9 cellular contexts compared by ENCODE assay signal in the genomic region with DNA sequence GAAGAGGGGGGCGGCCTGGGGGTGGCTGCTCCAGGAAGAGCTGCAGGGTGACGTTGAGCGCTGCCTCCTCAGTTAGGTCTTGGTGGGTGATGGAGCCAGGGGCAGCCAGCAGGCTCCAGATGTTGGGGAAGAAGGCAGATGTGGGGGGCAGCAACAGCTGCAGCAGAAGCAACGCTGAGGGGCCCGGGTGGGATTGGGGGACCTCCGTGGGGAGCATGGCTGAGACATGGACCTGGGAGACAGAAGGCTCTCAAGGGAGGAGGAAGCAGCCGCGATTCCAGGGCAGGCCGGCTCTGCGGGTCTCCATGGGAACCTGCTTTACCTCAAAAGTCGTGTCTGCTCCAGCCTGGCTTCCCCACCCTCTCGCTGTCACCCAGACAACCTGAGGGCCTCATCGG. TPM values are rescaled to one million over a fixed set of nuclear protein-coding genes. Genes with fewer than 3 reads are reported as not detected.
DNase-seq lines count a peak whose midpoint lies in the region; ATAC-seq, FAIRE-seq and TF ChIP-seq lines count a peak whose summit lies in the region.
"Had no signal": no experiment of that assay in that cellular context is flagged by ENCODE, and none has a peak within 500 bp of the region (broad histone marks: within the 10 kb centered on the region; RNA-seq: fewer than 3 reads in every experiment).

No MANE protein-coding gene starts in this region.

- H2AFZ ChIP-seq in GM12878 (ENCODE audit: control insufficient read depth, low read depth, low read length), result no peak overlapping the region; the same call in 1 of the 2 replicates

- H3K9me3 ChIP-seq in CD4-positive, alpha-beta T cell (ENCODE audit: control insufficient read depth, low read length), result no peaks in the 10 kb centered on the region
- no peaks in the 10 kb centered on the region for H3K9me3 ChIP-seq in GM12878 (replicated peaks; ENCODE audit: control insufficient read depth, insufficient read depth, low read length)
- H3K9me3 ChIP-seq in muscle layer of duodenum (ENCODE audit: control insufficient read depth in 1 of 2, low read length in 2 of 2), result no peaks in the 10 kb centered on the region

- no peaks in the 10 kb centered on the region for H3K9me3 Mint-ChIP-seq in CD4-positive, alpha-beta T cell

- H3K27ac ChIP-seq in CD4-positive, alpha-beta T cell (ENCODE audit: low read depth, low read length), result no peak overlapping the region
- H3K27ac ChIP-seq in GM12878 (ENCODE audit: control insufficient read depth, insufficient read depth), result peak overlapping the region; percentile 37; the same call in 1 of the 2 replicates
- peak overlapping the region; percentile 14 for H3K27ac ChIP-seq in muscle layer of duodenum (ENCODE audit: low read length)

- TF ChIP-seq POLR2A in GM12878 (IDR thresholded peaks at IDR 0.05; ENCODE audit: low read depth, low read length), result no peak

- RAD21 ChIA-PET in GM12878 (lab: Charles Lee; ENCODE audit: unreplicated experiment), result interaction anchor here (1.0 to 2.1 kb wide), 3 partner anchors 19 to 54 kb away, joined by 3 to 8 read pairs (median 7); a partner anchor contains a TSS

- SMC1A ChIA-PET in GM12878 (lab: Charles Lee; ENCODE audit: uncharacterized antibody, unreplicated experiment), result no interaction called here

- 26% methylated on average over 9 of the region's 13 CpGs for WGBS in GM12878 (ENCODE audit: insufficient coverage, insufficient replicate concordance, low lambda C conversion rate, missing lambda C conversion rate)

- no peak for DNase-seq in CD4-positive, alpha-beta T cell
- no peak for DNase-seq in GM12878 (ENCODE audit: low read depth, low spot score)
- DNase-seq in GM10248 (ENCODE audit: extremely low spot score), result no peak

- H3K4me3 Mint-ChIP-seq in CD4-positive, alpha-beta T cell, result no peak overlapping the region

- no peak overlapping the region for H3K4me3 ChIP-seq in GM12878
- peak overlapping the region in 1 of 2 donors; percentile 8 for H3K4me3 ChIP-seq in muscle layer of duodenum (ENCODE audit: low read depth in 1 of 2, low read length in 2 of 2)

- BruUV-seq in GM12878 (replicated peaks; lab: Mats Ljungman, UMichigan), result no TSS peak

- POLR2A ChIA-PET in CD4-positive, alpha-beta T cell (lab: Charles Lee), result no interaction called here
- POLR2A ChIA-PET in GM12878 (lab: Charles Lee), result interaction anchor here (1.2 to 2.0 kb wide), 4 partner anchors 10 to 38 kb away, joined by 4 to 9 read pairs (median 6); no protein-coding TSS in a partner anchor
- POLR2A ChIA-PET in GM10248 (lab: Yijun Ruan, JAX), result no interaction called here

- no peaks in the 10 kb centered on the region for H3K27me3 ChIP-seq in CD4-positive, alpha-beta T cell (ENCODE audit: control insufficient read depth, insufficient read depth, low read length)
- no peaks in the 10 kb centered on the region for H3K27me3 ChIP-seq in GM12878 (replicated peaks in 1 of 2; ENCODE audit: control insufficient read depth in 2 of 2, insufficient read depth in 2 of 2, low read length in 1 of 2)
- no peaks in the 10 kb centered on the region for H3K27me3 ChIP-seq in muscle layer of duodenum (ENCODE audit: low read depth, low read length)

- H4K20me1 ChIP-seq in GM12878 (ENCODE audit: control insufficient read depth, insufficient read depth), result no peaks in the 10 kb centered on the region

- H3K36me3 Mint-ChIP-seq in CD4-positive, alpha-beta T cell (ENCODE audit: low read depth), result peaks cover 20% of the 10 kb centered on the region

- peak overlapping the region; percentile 62 for H3K4me2 ChIP-seq in GM12878 (ENCODE audit: control insufficient read depth, insufficient read depth)

- peaks cover 32% of the 10 kb centered on the region for H3K4me1 Mint-ChIP-seq in CD4-positive, alpha-beta T cell (ENCODE audit: low read depth)

- TF ChIP-seq RAD21 in GM12878 (IDR thresholded peaks at IDR 0.05; ENCODE audit: insufficient read depth, low read depth, low read length), result no peak

- peak; percentile 16 for ATAC-seq in CD4-positive, alpha-beta T cell (ENCODE audit: poor library complexity)
- ATAC-seq in HG03460 (IDR thresholded peaks at IDR 0.05; ENCODE audit: unreplicated experiment) (peak; percentile 12), GM12878 (peak; percentile 50), HG03159 (IDR thresholded peaks at IDR 0.05; ENCODE audit: unreplicated experiment) (no peak), HG02885 (IDR thresholded peaks at IDR 0.05; ENCODE audit: poor library complexity, unreplicated experiment) (no peak), HG02884 (IDR thresholded peaks at IDR 0.05; ENCODE audit: unreplicated experiment) (no peak)

- H3K36me3 ChIP-seq in GM12878 (ENCODE audit: control insufficient read depth in 2 of 2, insufficient read depth in 2 of 2, low read length in 1 of 2), result peaks cover 0 to 29% of the 10 kb centered on the region in 2 experiments; a peak in 3 of 4 replicates
- H3K36me3 ChIP-seq in muscle layer of duodenum (ENCODE audit: control insufficient read depth in 1 of 2, insufficient read depth in 2 of 2, low read length in 2 of 2), result peaks cover 11 to 33% of the 10 kb centered on the region in 2 donors

- no peak for TF ChIP-seq CTCF in CD4-positive, alpha-beta T cell (IDR thresholded peaks at IDR 0.05)
- TF ChIP-seq CTCF in GM12878 (IDR thresholded peaks at IDR 0.05 in 2 of 3, conservative IDR thresholded peaks at IDR 0.05 in 1 of 3; ENCODE audit: control insufficient read depth in 2 of 3, extremely low read depth in 1 of 3, insufficient read depth in 1 of 3, low read depth in 3 of 3, low read length in 3 of 3) (no peak), GM10248 (IDR thresholded peaks at IDR 0.05; ENCODE audit: control extremely low read depth, extremely low read depth, low read depth, missing control alignments) (no peak)

- H3K27me3 Mint-ChIP-seq in CD4-positive, alpha-beta T cell, result no peaks in the 10 kb centered on the region

- intact Hi-C loops in CD4-positive, alpha-beta T cell (cut with DNase I, micrococcal nuclease), result no loop called here
- intact Hi-C loops in GM12878 (cut with micrococcal nuclease; ENCODE audit: unreplicated experiment), result loop anchor here (10.0 kb wide), 1 partner anchor 48 kb away; a partner anchor contains a TSS

- CTCF ChIA-PET in CD4-positive, alpha-beta T cell (lab: Charles Lee), result interaction anchor here (0.6 to 2.5 kb wide), 3 partner anchors 9 to 20 kb away, joined by 3 to 6 read pairs (median 5); no protein-coding TSS in a partner anchor
- CTCF ChIA-PET in GM12878 (lab: Yijun Ruan, JAX), result interaction anchor here (1.9 to 9.2 kb wide), 2 partner anchors 12 to 42 kb away, joined by 6 to 208 read pairs; a partner anchor contains a TSS
- CTCF ChIA-PET in GM10248 (lab: Yijun Ruan, JAX), result interaction anchor here (1.1 kb wide), 1 partner anchor 15 kb away, joined by 3 read pairs; no protein-coding TSS in a partner anchor

- peaks cover 18% of the 10 kb centered on the region for H3K4me1 ChIP-seq in GM12878 (ENCODE audit: control insufficient read depth, insufficient read depth, low read length)
- peaks cover 0 to 12% of the 10 kb centered on the region in 2 donors for H3K4me1 ChIP-seq in muscle layer of duodenum (ENCODE audit: control insufficient read depth in 1 of 2, insufficient read depth in 2 of 2, low read length in 2 of 2)

- H3K27ac Mint-ChIP-seq in CD4-positive, alpha-beta T cell, result no peak overlapping the region

- TF ChIP-seq EP300 in GM12878 (IDR thresholded peaks at IDR 0.05; ENCODE audit: borderline replicate concordance in 1 of 2, control insufficient read depth in 1 of 2, low read depth in 2 of 2, low read length in 2 of 2), result no peak

- in situ Hi-C loops in GM12878 (cut with MboI), result no loop called here

- 0 out of 2 replicates have a peak overlapping the region, but pooled peaks have one; percentile 15 for H3K9ac ChIP-seq in GM12878 (ENCODE audit: control insufficient read depth, insufficient read depth, low read length)

- no peak for FAIRE-seq in GM12878 (lab: Jason Lieb, UNC)

- H3K79me2 ChIP-seq in GM12878 (ENCODE audit: control insufficient read depth, insufficient read depth, low read length), result no peaks in the 10 kb centered on the region

RNA-seq across cellular contexts. Expression of a gene that starts 0.6 kb away (rescaled TPM):
- total RNA-seq in CD4-positive, alpha-beta T cell, result 1 to 10 TPM; 1.7 TPM
- total RNA-seq in GM12878 (2013; cell fraction: nucleolus; rRNA removed), result 7.5 and 10.4 TPM in 2 replicates
- total RNA-seq in GM12878 (2014; rRNA removed), result 2.0 and 2.7 TPM in 2 replicates
- 0.94 and 1.2 TPM in 2 replicates for total RNA-seq in GM12878 (2014; rRNA removed; fragmentation: Illumina TruSeq; extraction: Trizol)
- total RNA-seq in GM12878 (2021), result 2.3 and 3.1 TPM in 2 replicates
- polyA plus RNA-seq in GM12878 (2011; ENCODE audit: low read depth), result 0.33 TPM
- polyA plus RNA-seq in GM12878 (2011; rRNA removed), result 1.1 and 1.3 TPM in 2 replicates
- 1.4 and 1.8 TPM in 2 replicates for polyA plus RNA-seq in GM12878 (2011; cell fraction: cytosol; rRNA removed)
- 12.8 and 13.9 TPM in 2 replicates for polyA plus RNA-seq in GM12878 (2011; cell fraction: nucleus; rRNA removed)
- 1.2 and 1.4 TPM in 2 replicates for polyA plus RNA-seq in GM12878 (2012)
- 1.0 TPM in 1 of 2 replicates, not detected in the other for polyA plus RNA-seq in GM12878 (2014; fragmentation: Illumina TruSeq; extraction: Trizol)
- under 1 TPM in 1 of 2 experiments, not detected in 1; 0.11 TPM for polyA plus RNA-seq in GM12878 (2014; fragmentation: Nextera tagmentation; extraction: Ambion mirVana)
- 2.6 and 3.0 TPM in 2 replicates for polyA plus RNA-seq in GM12878 (2014; rRNA removed)
- 1 to 10 TPM; 1.2 TPM for polyA plus RNA-seq in GM12878 (2016; fragmentation: Nextera tagmentation; extraction: Ambion mirVana)
- polyA minus RNA-seq in GM12878 (2011; rRNA and poly(A)+ RNA removed), result 1.6 and 2.3 TPM in 2 replicates
- polyA minus RNA-seq in GM12878 (2011; cell fraction: cytosol; rRNA and poly(A)+ RNA removed), result 2.5 TPM in 1 of 2 replicates, not detected in the other
- 3.5 and 6.2 TPM in 2 replicates for polyA minus RNA-seq in GM12878 (2011; cell fraction: nucleus; rRNA and poly(A)+ RNA removed)

RNA-seq across cellular contexts. Expression of a gene that starts 14.1 kb away (rescaled TPM):
- total RNA-seq in CD4-positive, alpha-beta T cell, result 1 to 10 TPM; 2.7 to 2.8 TPM
- total RNA-seq in GM12878 (2013; cell fraction: nucleolus; rRNA removed), result 19.2 and 21.8 TPM in 2 replicates
- 3.4 and 6.3 TPM in 2 replicates for total RNA-seq in GM12878 (2014; rRNA removed)
- total RNA-seq in GM12878 (2014; rRNA removed; fragmentation: Illumina TruSeq; extraction: Trizol), result 6.0 and 6.1 TPM in 2 replicates
- 8.6 and 13.0 TPM in 2 replicates for total RNA-seq in GM12878 (2021)
- 11.4 TPM for polyA plus RNA-seq in GM12878 (2011; ENCODE audit: low read depth)
- 3.2 and 5.6 TPM in 2 replicates for polyA plus RNA-seq in GM12878 (2011; rRNA removed)
- 1.7 TPM in 2 replicates for polyA plus RNA-seq in GM12878 (2011; cell fraction: cytosol; rRNA removed)
- polyA plus RNA-seq in GM12878 (2011; cell fraction: nucleus; rRNA removed), result 53.4 and 54.9 TPM in 2 replicates
- polyA plus RNA-seq in GM12878 (2012), result 10.0 and 18.1 TPM in 2 replicates
- 9.5 and 15.4 TPM in 2 replicates for polyA plus RNA-seq in GM12878 (2014; fragmentation: Illumina TruSeq; extraction: Trizol)
- polyA plus RNA-seq in GM12878 (2014; fragmentation: Nextera tagmentation; extraction: Ambion mirVana), result 1 to 10 TPM; 1.6 to 3.1 TPM
- 10.4 and 12.2 TPM in 2 replicates for polyA plus RNA-seq in GM12878 (2014; rRNA removed)
- 1 to 10 TPM; 3.5 to 4.7 TPM for polyA plus RNA-seq in GM12878 (2016; fragmentation: Nextera tagmentation; extraction: Ambion mirVana)
- not detected in 2 replicates for polyA minus RNA-seq in GM12878 (2011; rRNA and poly(A)+ RNA removed)
- not detected in 2 replicates for polyA minus RNA-seq in GM12878 (2011; cell fraction: cytosol; rRNA and poly(A)+ RNA removed)
- polyA minus RNA-seq in GM12878 (2011; cell fraction: nucleus; rRNA and poly(A)+ RNA removed), result 1.1 and 5.0 TPM in 2 replicates
- polyA plus RNA-seq: neural cell had no signal

RNA-seq across cellular contexts. Expression of a gene that starts 19.0 kb away (rescaled TPM):
- 10 to 100 TPM; 43.9 to 44.2 TPM for total RNA-seq in CD4-positive, alpha-beta T cell
- total RNA-seq in GM12878 (2013; cell fraction: nucleolus; rRNA removed), result 71.4 and 80.0 TPM in 2 replicates
- 61.4 and 90.1 TPM in 2 replicates for total RNA-seq in GM12878 (2014; rRNA removed)
- 63.8 and 69.1 TPM in 2 replicates for total RNA-seq in GM12878 (2014; rRNA removed; fragmentation: Illumina TruSeq; extraction: Trizol)
- 232 and 243 TPM in 2 replicates for total RNA-seq in GM12878 (2021)
- polyA plus RNA-seq in GM12878 (2011; ENCODE audit: low read depth), result 31.0 TPM
- polyA plus RNA-seq in GM12878 (2011; rRNA removed), result 11.3 and 15.8 TPM in 2 replicates
- 28.9 and 30.5 TPM in 2 replicates for polyA plus RNA-seq in GM12878 (2011; cell fraction: cytosol; rRNA removed)
- polyA plus RNA-seq in GM12878 (2011; cell fraction: nucleus; rRNA removed), result 193 and 303 TPM in 2 replicates
- polyA plus RNA-seq in GM12878 (2012), result 42.8 and 46.7 TPM in 2 replicates
- 92.9 and 138 TPM in 2 replicates for polyA plus RNA-seq in GM12878 (2014; fragmentation: Illumina TruSeq; extraction: Trizol)
- 1 to 10 TPM; 1.2 to 5.7 TPM for polyA plus RNA-seq in GM12878 (2014; fragmentation: Nextera tagmentation; extraction: Ambion mirVana)
- polyA plus RNA-seq in GM12878 (2014; rRNA removed), result 71.3 and 92.5 TPM in 2 replicates
- 100 to 1,000 TPM; 121 to 155 TPM for polyA plus RNA-seq in GM12878 (2016; fragmentation: Nextera tagmentation; extraction: Ambion mirVana)
- 35.0 and 60.0 TPM in 2 replicates for polyA minus RNA-seq in GM12878 (2011; rRNA and poly(A)+ RNA removed)
- polyA minus RNA-seq in GM12878 (2011; cell fraction: cytosol; rRNA and poly(A)+ RNA removed), result 52.5 and 54.9 TPM in 2 replicates
- 42.4 and 91.2 TPM in 2 replicates for polyA minus RNA-seq in GM12878 (2011; cell fraction: nucleus; rRNA and poly(A)+ RNA removed)

RNA-seq across cellular contexts. Expression of a gene that starts 30.2 kb away (rescaled TPM):
- total RNA-seq in CD4-positive, alpha-beta T cell, result 10 to 100 TPM; 12.6 to 13.7 TPM
- total RNA-seq in GM12878 (2013; cell fraction: nucleolus; rRNA removed), result 5.2 and 7.8 TPM in 2 replicates
- total RNA-seq in GM12878 (2014; rRNA removed) (146 and 163 TPM in 2 replicates), GM12878 (2014; rRNA removed; fragmentation: Illumina TruSeq; extraction: Trizol) (97.1 and 99.1 TPM in 2 replicates), GM12878 (2021) (117 and 123 TPM in 2 replicates)
- 82.2 TPM for polyA plus RNA-seq in GM12878 (2011; ENCODE audit: low read depth)
- polyA plus RNA-seq in GM12878 (2011; rRNA removed) (81.9 and 101 TPM in 2 replicates), GM12878 (2014; fragmentation: Illumina TruSeq; extraction: Trizol) (116 and 131 TPM in 2 replicates), GM12878 (2014; fragmentation: Nextera tagmentation; extraction: Ambion mirVana) (100 to 1,000 TPM; 245 to 248 TPM), GM12878 (2014; rRNA removed) (143 and 165 TPM in 2 replicates), GM12878 (2016; fragmentation: Nextera tagmentation; extraction: Ambion mirVana) (100 to 1,000 TPM; 238 to 276 TPM)
- 186 and 196 TPM in 2 replicates for polyA plus RNA-seq in GM12878 (2011; cell fraction: cytosol; rRNA removed)
- polyA plus RNA-seq in GM12878 (2011; cell fraction: nucleus; rRNA removed), result 68.3 and 79.7 TPM in 2 replicates
- polyA plus RNA-seq in GM12878 (2012), result 82.7 and 97.0 TPM in 2 replicates
- polyA minus RNA-seq in GM12878 (2011; rRNA and poly(A)+ RNA removed), result 102 and 120 TPM in 2 replicates
- 47.5 and 49.6 TPM in 2 replicates for polyA minus RNA-seq in GM12878 (2011; cell fraction: cytosol; rRNA and poly(A)+ RNA removed)
- 10.9 and 15.6 TPM in 2 replicates for polyA minus RNA-seq in GM12878 (2011; cell fraction: nucleus; rRNA and poly(A)+ RNA removed)

RNA-seq across cellular contexts. Expression of a gene that starts 36.8 kb away (rescaled TPM):
- total RNA-seq in CD4-positive, alpha-beta T cell, result 10 to 100 TPM; 13.6 to 13.7 TPM
- 239 and 262 TPM in 2 replicates for total RNA-seq in GM12878 (2013; cell fraction: nucleolus; rRNA removed)
- 27.8 and 30.2 TPM in 2 replicates for total RNA-seq in GM12878 (2014; rRNA removed)
- total RNA-seq in GM12878 (2014; rRNA removed; fragmentation: Illumina TruSeq; extraction: Trizol), result 26.2 and 26.4 TPM in 2 replicates
- total RNA-seq in GM12878 (2021), result 45.1 and 52.7 TPM in 2 replicates
- 18.8 TPM for polyA plus RNA-seq in GM12878 (2011; ENCODE audit: low read depth)
- polyA plus RNA-seq in GM12878 (2011; rRNA removed), result 46.7 and 49.3 TPM in 2 replicates
- 31.3 and 44.7 TPM in 2 replicates for polyA plus RNA-seq in GM12878 (2011; cell fraction: cytosol; rRNA removed)
- polyA plus RNA-seq in GM12878 (2011; cell fraction: nucleus; rRNA removed), result 333 and 386 TPM in 2 replicates
- 22.8 and 25.8 TPM in 2 replicates for polyA plus RNA-seq in GM12878 (2012)
- polyA plus RNA-seq in GM12878 (2014; fragmentation: Illumina TruSeq; extraction: Trizol), result 30.8 and 45.3 TPM in 2 replicates
- polyA plus RNA-seq in GM12878 (2014; fragmentation: Nextera tagmentation; extraction: Ambion mirVana), result 10 to 100 TPM in 1 of 2 experiments, 1 to 10 TPM in 1; 9.1 to 10.1 TPM
- 46.8 and 47.0 TPM in 2 replicates for polyA plus RNA-seq in GM12878 (2014; rRNA removed)
- polyA plus RNA-seq in GM12878 (2016; fragmentation: Nextera tagmentation; extraction: Ambion mirVana), result 10 to 100 TPM; 25.8 to 29.9 TPM
- 49.3 and 52.9 TPM in 2 replicates for polyA minus RNA-seq in GM12878 (2011; rRNA and poly(A)+ RNA removed)
- polyA minus RNA-seq in GM12878 (2011; cell fraction: cytosol; rRNA and poly(A)+ RNA removed), result 11.4 and 14.5 TPM in 2 replicates
- polyA minus RNA-seq in GM12878 (2011; cell fraction: nucleus; rRNA and poly(A)+ RNA removed), result 81.8 and 113 TPM in 2 replicates

Comparison
In these comparisons a context has a peak if more than half of its experiments do, and no peak if none do; other contexts are left out.
1. ATAC-seq: peak in CD4-positive, alpha-beta T cell (single experiment), HG03460 (single experiment) and GM12878 (single experiment); none in HG03159 (single experiment), HG02885 (single experiment) and HG02884 (single experiment).